Comparison of ENCODE assay signal across 2 cellular contexts in the genomic region with DNA sequence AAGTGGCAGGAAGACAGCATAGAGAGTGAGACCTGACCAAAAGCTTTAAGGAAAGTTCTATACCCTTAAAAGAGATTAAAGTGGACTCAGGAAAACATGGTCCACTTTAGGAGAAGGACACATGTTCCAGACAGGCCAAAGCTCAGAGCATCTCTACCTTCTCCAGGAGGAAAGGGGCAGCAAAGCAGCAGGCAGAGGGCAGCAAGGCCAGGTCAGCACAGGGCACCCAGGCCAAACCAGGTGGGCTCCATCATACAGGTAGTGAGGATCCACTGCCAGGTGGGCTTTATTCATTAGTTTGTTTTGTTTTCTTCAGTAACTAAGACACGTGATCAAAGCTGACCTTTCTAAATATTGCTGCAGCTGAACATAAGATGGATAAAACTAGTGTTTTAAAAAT. TPM values are rescaled to one million over a fixed set of nuclear protein-coding genes. Genes with fewer than 3 reads are reported as not detected.
"Had no signal": no experiment of that assay in that cellular context is flagged by ENCODE, and none has a peak within 500 bp of the region (broad histone marks: within the 10 kb centered on the region; RNA-seq: fewer than 3 reads in every experiment).

No MANE protein-coding gene starts in this region.

RNA-seq across cellular contexts. Expression of gene FRG2C, which starts 19.8 kb away (rescaled TPM):
- total RNA-seq: G401, GM12878 had no signal
